In the genomic region with DNA sequence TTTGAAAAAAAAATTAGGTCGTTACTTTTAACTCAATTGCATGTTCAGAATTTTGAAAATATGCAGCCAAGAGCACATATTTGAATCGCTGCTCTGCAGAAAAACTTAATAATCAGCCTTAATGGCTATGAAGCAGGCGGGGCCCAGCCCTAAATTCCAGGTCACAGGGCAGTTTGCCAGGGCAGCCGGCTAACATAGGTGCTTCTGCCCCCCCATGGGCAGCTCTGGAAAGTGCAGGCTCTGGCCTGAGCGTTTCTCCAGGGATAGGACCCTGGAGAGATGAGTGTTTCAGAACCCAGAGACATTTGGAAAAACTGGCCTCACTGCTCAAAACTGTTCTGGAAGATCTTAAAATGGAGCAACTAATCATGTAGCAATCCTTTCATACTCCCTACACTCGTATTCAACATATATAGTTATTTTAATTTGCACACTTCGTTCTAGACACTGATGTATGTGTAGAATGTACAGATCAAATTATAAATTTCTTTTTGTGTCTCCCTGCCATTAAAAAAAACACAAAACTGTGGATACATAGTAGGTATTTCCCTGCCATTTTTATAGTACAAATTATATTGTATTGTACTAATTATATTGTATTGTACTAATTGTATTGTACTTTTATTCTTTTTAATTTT, we compare ENCODE assay signal across 8 cellular contexts. TPM values are rescaled to one million over a fixed set of nuclear protein-coding genes. Genes with fewer than 3 reads are reported as not detected.
DNase-seq lines count a peak whose midpoint lies in the region; ATAC-seq and TF ChIP-seq lines count a peak whose summit lies in the region.

No MANE protein-coding gene starts in this region.

- H3K4me1 ChIP-seq in cardiac muscle cell (ENCODE audit: low read depth) (no peaks in the 10 kb centered on the region), prostate gland (replicated peaks) (no peaks in the 10 kb centered on the region), uterus (no peaks in the 10 kb centered on the region)

- no peaks in the 10 kb centered on the region for H3K36me3 Mint-ChIP-seq in activated naive CD4-positive, alpha-beta T cell treated with anti-CD3 and anti-CD28 coated beads, Interleukin-2, amount 50 U/mL, for 72 hours

- no peaks in the 10 kb centered on the region for H3K9me2 ChIP-seq in SU-DHL-6 (replicated peaks; ENCODE audit: insufficient read depth, low read length)

- H3K27ac Mint-ChIP-seq in activated naive CD4-positive, alpha-beta T cell treated with anti-CD3 and anti-CD28 coated beads, Interleukin-2, amount 50 U/mL, for 72 hours = no peak overlapping the region

- H3K9ac ChIP-seq in SU-DHL-6 (ENCODE audit: low read length) = no peak overlapping the region

- ATAC-seq in GM19438 (IDR thresholded peaks at IDR 0.05; ENCODE audit: low read depth, unreplicated experiment) = peak; percentile 59
- ATAC-seq in activated naive CD4-positive, alpha-beta T cell treated with anti-CD3 and anti-CD28 coated beads, Interleukin-2, amount 50 U/mL, for 72 hours = peak; percentile 63 to 71

- no peaks in the 10 kb centered on the region for H3F3A ChIP-seq in SU-DHL-6 (ENCODE audit: insufficient read depth)

- TF ChIP-seq CTCF in SU-DHL-6 (IDR thresholded peaks at IDR 0.05; ENCODE audit: insufficient read depth, low read length, poor library complexity, severe bottlenecking) = peak; percentile 73
- peak; percentile 88 for TF ChIP-seq CTCF in cardiac muscle cell (IDR thresholded peaks at IDR 0.05; ENCODE audit: low read depth, low read length)
- TF ChIP-seq CTCF in prostate gland (IDR thresholded peaks at IDR 0.05) = peak; percentile 49 to 92 (median 84)
- peak; percentile 92 to 94 (median 93) for TF ChIP-seq CTCF in uterus (IDR thresholded peaks at IDR 0.05)

- no peaks in the 10 kb centered on the region for H3K9me3 Mint-ChIP-seq in activated naive CD4-positive, alpha-beta T cell treated with anti-CD3 and anti-CD28 coated beads, Interleukin-2, amount 50 U/mL, for 72 hours

- H3K36me3 ChIP-seq in SU-DHL-6 (ENCODE audit: low read length) (no peaks in the 10 kb centered on the region), cardiac muscle cell (no peaks in the 10 kb centered on the region), prostate gland (no peaks in the 10 kb centered on the region), uterus (no peaks in the 10 kb centered on the region)

- no peak overlapping the region for H3K4me2 ChIP-seq in SU-DHL-6 (ENCODE audit: low read depth, low read length, poor library complexity, severe bottlenecking)

- H3K4me3 ChIP-seq in SU-DHL-6 (ENCODE audit: insufficient read depth, low read length, poor library complexity, severe bottlenecking) (no peak overlapping the region), cardiac muscle cell (no peak overlapping the region), prostate gland (no peak overlapping the region), uterus (no peak overlapping the region)

- H3K27me3 ChIP-seq in SU-DHL-6 (ENCODE audit: low read length) (no peaks in the 10 kb centered on the region), cardiac muscle cell (no peaks in the 10 kb centered on the region), prostate gland (replicated peaks; ENCODE audit: insufficient read depth) (no peaks in the 10 kb centered on the region), uterus (no peaks in the 10 kb centered on the region)

- no peak overlapping the region for H3K27ac ChIP-seq in SU-DHL-6 (ENCODE audit: low read depth, low read length)
- H3K27ac ChIP-seq in cardiac muscle cell = no peak overlapping the region
- no peak overlapping the region for H3K27ac ChIP-seq in prostate gland
- H3K27ac ChIP-seq in uterus = no peak overlapping the region

- H4K20me1 ChIP-seq in SU-DHL-6 (ENCODE audit: low read depth, low read length) = no peaks in the 10 kb centered on the region

- H2AFZ ChIP-seq in SU-DHL-6 (ENCODE audit: low read depth, low read length, severe bottlenecking) = no peak overlapping the region

- H3K9me3 ChIP-seq in SU-DHL-6 (ENCODE audit: insufficient read depth, low read length) = no peaks in the 10 kb centered on the region
- no peaks in the 10 kb centered on the region for H3K9me3 ChIP-seq in cardiac muscle cell (ENCODE audit: low read depth)
- no peaks in the 10 kb centered on the region for H3K9me3 ChIP-seq in prostate gland
- no peaks in the 10 kb centered on the region for H3K9me3 ChIP-seq in uterus

- TF ChIP-seq POLR2A in prostate gland (IDR thresholded peaks at IDR 0.05) = no peak
- TF ChIP-seq POLR2A in uterus (IDR thresholded peaks at IDR 0.05) = no peak

- DNase-seq in AML-193 (lab: John Stamatoyannopoulos, UW) (peak; percentile 87 to 91), NCI-H128 (lab: John Stamatoyannopoulos, UW; ENCODE audit: unreplicated experiment) (peak; percentile 66), cardiac muscle cell (ENCODE audit: low read depth in 1 of 2, low spot score in 1 of 2) (peak; percentile 91 to 92), prostate gland (ENCODE audit: low spot score) (peak; percentile 78), uterus (peak; percentile 92 to 95)
- peak; percentile 74 to 84 for DNase-seq in activated naive CD4-positive, alpha-beta T cell treated with anti-CD3 and anti-CD28 coated beads, Interleukin-2, amount 50 U/mL, for 72 hours (ENCODE audit: low spot score in 2 of 2)

- intact Hi-C loops in prostate gland (cut with DNase I) (loop anchor here (1.0 kb wide), 1 partner anchor 97 kb away; no protein-coding TSS in a partner anchor), uterus (cut with DNase I; ENCODE audit: low total_unique reads) (loop anchor here (5.0 kb wide), 1 partner anchor 98 kb away; no protein-coding TSS in a partner anchor)

- no peaks in the 10 kb centered on the region for H3K79me2 ChIP-seq in SU-DHL-6 (ENCODE audit: insufficient read depth, low read length)

- 21% methylated on average over 7 of the region's 7 CpGs for WGBS in prostate gland

RNA-seq across cellular contexts. Expression of a gene that starts 26.0 kb away (rescaled TPM):
- 1 to 10 TPM; 6.4 to 9.6 TPM for total RNA-seq in activated naive CD4-positive, alpha-beta T cell treated with anti-CD3 and anti-CD28 coated beads, Interleukin-2, amount 50 U/mL, for 72 hours
- total RNA-seq in cardiac muscle cell (9.5 and 16.4 TPM in 2 replicates), prostate gland (10 to 100 TPM; 10.7 to 13.6 TPM), uterus (10 to 100 TPM in 2 of 4 donors, 1 to 10 TPM in 1, under 1 TPM in 1; 0.59 to 19.0 (median 11.0) TPM)
- polyA plus RNA-seq in cardiac muscle cell = 13.4 and 28.5 TPM in 2 replicates
